Comparison of ENCODE assay signal across 19 cellular contexts in the genomic region with DNA sequence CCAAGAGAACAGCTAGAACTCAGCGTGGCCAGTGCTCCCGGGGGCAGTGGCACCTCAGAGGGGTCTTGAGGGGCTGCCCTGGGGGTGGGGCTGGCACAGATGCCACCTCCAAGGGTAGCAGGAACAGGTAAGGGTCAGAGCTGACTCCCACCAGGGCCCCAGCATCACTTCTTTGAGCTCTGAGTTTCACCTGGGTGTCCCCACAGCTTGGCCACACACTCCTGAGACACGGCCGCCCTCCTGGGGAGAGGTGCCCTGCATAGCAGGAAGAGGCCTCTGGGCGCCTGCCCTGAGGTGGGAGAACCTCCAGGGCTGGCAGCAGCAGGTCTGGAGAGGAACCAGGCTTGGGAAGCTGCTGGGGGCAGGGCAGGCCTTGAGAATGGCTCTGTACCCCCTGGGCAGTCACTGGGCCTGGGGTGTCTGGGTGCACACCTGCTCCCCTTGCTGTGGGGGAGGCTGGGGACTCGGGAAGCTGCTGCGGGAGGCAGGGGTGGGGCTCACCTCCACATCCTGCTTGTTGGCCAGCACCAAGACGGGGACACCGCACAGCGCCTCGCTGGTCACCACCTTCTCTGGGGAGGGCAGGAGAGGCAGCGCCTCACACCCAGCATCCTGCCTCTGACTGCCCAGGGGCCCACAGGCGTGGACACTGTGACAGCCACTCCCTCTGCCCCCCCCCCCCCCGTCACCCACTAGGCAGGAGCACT. TPM values are rescaled to one million over a fixed set of nuclear protein-coding genes. Genes with fewer than 3 reads are reported as not detected.
A peak's percentile ranks its signal among the peaks of the same experiment; 100 is the strongest.
DNase-seq lines count a peak whose midpoint lies in the region; ATAC-seq, FAIRE-seq and TF ChIP-seq lines count a peak whose summit lies in the region.
"Had no signal": no experiment of that assay in that cellular context is flagged by ENCODE, and none has a peak within 500 bp of the region (broad histone marks: within the 10 kb centered on the region; RNA-seq: fewer than 3 reads in every experiment).

No MANE protein-coding gene starts in this region.

- H3K27ac ChIP-seq in Panc1 (ENCODE audit: low read length) (peak overlapping the region; percentile 77), kidney (ENCODE audit: low read depth in 2 of 2, low read length in 2 of 2) (no peak overlapping the region)

- no peaks in the 10 kb centered on the region for H3K9me3 Mint-ChIP-seq in Caco-2 (ENCODE audit: unreplicated experiment)
- H3K9me3 Mint-ChIP-seq: CD14-positive monocyte, type B pancreatic cell had no signal

- in situ Hi-C loops in Panc1 (cut with HindIII; ENCODE audit: low pct_unique_long_range_greater_than_20kb, low sequenced_read_pairs): no loop called here

- DNase-seq in 8988T: peak; percentile 49
- DNase-seq in Caco-2: peak; percentile 29 to 58
- no peak for DNase-seq in Panc1 (ENCODE audit: low read depth, low spot score)
- DNase-seq in kidney: peak; percentile 78
- DNase-seq in central memory CD4-positive, alpha-beta T cell: no peak
- DNase-seq in cerebellar cortex (ENCODE audit: low spot score): no peak
- DNase-seq: activated CD8-positive, alpha-beta T cell treated with anti-CD3 and anti-CD28 coated beads, Interleukin-2, amount 10 ng/mL, durations not matched to agents 7 days and 5 days; caudate nucleus; Karpas-422; kidney glomerular epithelial cell; NCI-H187; NCI-H526; SHP77; stimulated activated CD4-positive, alpha-beta T cell treated with anti-CD3 and anti-CD28 coated beads, Interleukin-4, amount 100 ng/mL, for 1 hour had no signal

- H3K36me3 ChIP-seq in Caco-2 (ENCODE audit: control insufficient read depth, insufficient read depth, low read length) (peaks cover 12% of the 10 kb centered on the region), Panc1 (ENCODE audit: control insufficient read depth, insufficient read depth, low read length) (peaks cover 8% of the 10 kb centered on the region; the same call in 1 of the 2 replicates), kidney (ENCODE audit: control insufficient read depth in 1 of 2, insufficient read depth in 2 of 2, low read length in 2 of 2) (peaks cover 11 to 28% of the 10 kb centered on the region in 2 donors)

- H3K27ac Mint-ChIP-seq in Caco-2 (ENCODE audit: unreplicated experiment): peak overlapping the region; percentile 30
- H3K27ac Mint-ChIP-seq: activated CD8-positive, alpha-beta T cell treated with anti-CD3 and anti-CD28 coated beads, Interleukin-2, amount 10 ng/mL, durations not matched to agents 7 days and 5 days; activated naive CD8-positive, alpha-beta T cell; CD14-positive monocyte; type B pancreatic cell had no signal

- ATAC-seq in Panc1 (peak; percentile 19), HG03439 (IDR thresholded peaks at IDR 0.05; ENCODE audit: unreplicated experiment) (no peak), HG03025 (IDR thresholded peaks at IDR 0.05; ENCODE audit: low FRiP score, unreplicated experiment) (no peak)
- ATAC-seq: activated CD8-positive, alpha-beta T cell treated with anti-CD3 and anti-CD28 coated beads, Interleukin-2, amount 10 ng/mL, durations not matched to agents 7 days and 5 days had no signal

- BruUV-seq in Caco-2 (replicated peaks; lab: Mats Ljungman, UMichigan) (no TSS peak), Panc1 (replicated peaks; lab: Mats Ljungman, UMichigan) (no TSS peak)

- CTCF ChIA-PET in Caco-2 (lab: Charles Lee) (no interaction called here), Panc1 (lab: Charles Lee) (interaction anchor here (0.6 kb wide), 1 partner anchor 199 kb away, joined by 8 read pairs; no protein-coding TSS in a partner anchor)

- peaks cover 13% of the 10 kb centered on the region for H3K4me1 Mint-ChIP-seq in Caco-2 (ENCODE audit: low read depth, unreplicated experiment)

- no peak overlapping the region for H3K4me3 ChIP-seq in Caco-2 (ENCODE audit: low read depth, low read length)
- no peak overlapping the region for H3K4me3 ChIP-seq in Panc1 (ENCODE audit: low read depth in 2 of 2, low read length in 2 of 2)
- H3K4me3 ChIP-seq in kidney (ENCODE audit: low read length in 2 of 2): no peak overlapping the region

- H3K27me3 Mint-ChIP-seq in Caco-2 (ENCODE audit: insufficient read depth, unreplicated experiment): no peaks in the 10 kb centered on the region
- H3K27me3 Mint-ChIP-seq: activated naive CD8-positive, alpha-beta T cell; type B pancreatic cell had no signal

- no peak for TF ChIP-seq CTCF in Caco-2 (IDR thresholded peaks at IDR 0.05; ENCODE audit: insufficient read depth in 1 of 2, low read depth in 1 of 2, low read length in 1 of 2, severe bottlenecking in 1 of 2, unreplicated experiment in 1 of 2)
- no peak for TF ChIP-seq CTCF in Panc1 (IDR thresholded peaks at IDR 0.05)
- TF ChIP-seq CTCF in kidney (IDR thresholded peaks at IDR 0.05; ENCODE audit: borderline replicate concordance, extremely low read depth, insufficient read depth): no peak

- peaks cover 100% of the 10 kb centered on the region for H3K36me3 Mint-ChIP-seq in Caco-2 (ENCODE audit: insufficient read depth, unreplicated experiment)
- H3K36me3 Mint-ChIP-seq: type B pancreatic cell had no signal

- no peak overlapping the region for H3K9ac ChIP-seq in kidney (ENCODE audit: low read length in 2 of 2)

- intact Hi-C loops in Caco-2 (cut with micrococcal nuclease; ENCODE audit: unreplicated experiment) (no loop called here), Panc1 (cut with micrococcal nuclease; ENCODE audit: unreplicated experiment) (no loop called here), kidney (cut with DNase I) (no loop called here)

- FAIRE-seq in kidney (lab: Jason Lieb, UNC): no peak

- H3K4me1 ChIP-seq in Caco-2 (peaks cover 28% of the 10 kb centered on the region), Panc1 (ENCODE audit: control insufficient read depth, insufficient read depth, low read length) (peaks cover 69% of the 10 kb centered on the region), kidney (ENCODE audit: control insufficient read depth in 1 of 2, insufficient read depth in 1 of 2, low read depth in 1 of 2, low read length in 2 of 2) (peaks cover 2 to 13% of the 10 kb centered on the region in 2 donors)

- H3K9me3 ChIP-seq in Caco-2: no peaks in the 10 kb centered on the region
- no peaks in the 10 kb centered on the region for H3K9me3 ChIP-seq in Panc1 (ENCODE audit: control insufficient read depth, insufficient read depth, low read depth, low read length)
- H3K9me3 ChIP-seq in kidney (ENCODE audit: control insufficient read depth in 1 of 2, low read length in 2 of 2): no peaks in the 10 kb centered on the region

- POLR2A ChIA-PET in Caco-2 (lab: Charles Lee) (no interaction called here), Panc1 (lab: Charles Lee) (no interaction called here)

- no peak overlapping the region for H3K4me3 Mint-ChIP-seq in Caco-2 (ENCODE audit: unreplicated experiment)
- H3K4me3 Mint-ChIP-seq: activated CD8-positive, alpha-beta T cell treated with anti-CD3 and anti-CD28 coated beads, Interleukin-2, amount 10 ng/mL, durations not matched to agents 7 days and 5 days; activated naive CD8-positive, alpha-beta T cell; CD14-positive monocyte; type B pancreatic cell had no signal

- no peaks in the 10 kb centered on the region for H3K27me3 ChIP-seq in Caco-2 (replicated peaks; ENCODE audit: control insufficient read depth, insufficient read depth, low read length)
- no peaks in the 10 kb centered on the region for H3K27me3 ChIP-seq in Panc1 (ENCODE audit: control insufficient read depth, insufficient read depth, low read length)

RNA-seq across cellular contexts. Expression of a gene that starts 5.0 kb away (rescaled TPM):
- total RNA-seq in Caco-2 (2022) (not detected in 2 replicates), Panc1 (2021; ENCODE audit: unreplicated experiment) (not detected), kidney (64.5 TPM)
- polyA plus RNA-seq in Panc1 (2012; ENCODE audit: insufficient read length): 1.4 TPM
- 2.4 TPM for polyA plus RNA-seq in kidney (ENCODE audit: insufficient read depth, low read depth, low replicate concordance)
- total RNA-seq: activated CD8-positive, alpha-beta T cell treated with anti-CD3 and anti-CD28 coated beads, Interleukin-2, amount 10 ng/mL, durations not matched to agents 7 days and 5 days had no signal
- polyA plus RNA-seq: CD14-positive monocyte had no signal

RNA-seq across cellular contexts. Expression of a gene that starts 6.3 kb away (rescaled TPM):
- total RNA-seq in Caco-2 (2022): 119 and 126 TPM in 2 replicates
- total RNA-seq in Panc1 (2021; ENCODE audit: unreplicated experiment): 57.9 TPM
- 68.1 TPM for polyA plus RNA-seq in Panc1 (2012; ENCODE audit: insufficient read length)
- total RNA-seq in kidney: 71.2 TPM
- 60.6 TPM for polyA plus RNA-seq in kidney (ENCODE audit: insufficient read depth, low read depth, low replicate concordance)

RNA-seq across cellular contexts. Expression of a gene that starts 6.4 kb away (rescaled TPM):
- 69.3 and 74.7 TPM in 2 replicates for total RNA-seq in Caco-2 (2022)
- 35.8 TPM for total RNA-seq in Panc1 (2021; ENCODE audit: unreplicated experiment)
- polyA plus RNA-seq in Panc1 (2012; ENCODE audit: insufficient read length): 41.9 TPM
- 30.5 TPM for total RNA-seq in kidney
- polyA plus RNA-seq in kidney (ENCODE audit: insufficient read depth, low read depth, low replicate concordance): 39.6 TPM

RNA-seq across cellular contexts. Expression of a gene that starts 35.0 kb away (rescaled TPM):
- total RNA-seq in Caco-2 (2022) (18.8 and 23.5 TPM in 2 replicates), Panc1 (2021; ENCODE audit: unreplicated experiment) (15.2 TPM), kidney (12.1 TPM)
- polyA plus RNA-seq in Panc1 (2012; ENCODE audit: insufficient read length): 8.0 TPM
- 114 TPM for polyA plus RNA-seq in kidney (ENCODE audit: insufficient read depth, low read depth, low replicate concordance)

RNA-seq across cellular contexts. Expression of a gene that starts 38.1 kb away (rescaled TPM):
- 211 and 234 TPM in 2 replicates for total RNA-seq in Caco-2 (2022)
- 166 TPM for total RNA-seq in Panc1 (2021; ENCODE audit: unreplicated experiment)
- 299 TPM for polyA plus RNA-seq in Panc1 (2012; ENCODE audit: insufficient read length)
- 154 TPM for total RNA-seq in kidney
- polyA plus RNA-seq in kidney (ENCODE audit: insufficient read depth, low read depth, low replicate concordance): 171 TPM

Comparison
In these comparisons a context has a peak if more than half of its experiments do, and no peak if none do; other contexts are left out.
1. DNase-seq: peak in 8988T (single experiment), Caco-2 (2 of 2) and kidney (single experiment); none in Panc1 (single experiment), central memory CD4-positive, alpha-beta T cell (single experiment) and cerebellar cortex (single experiment).
2. RNA of a gene that starts 5.0 kb away (total RNA-seq): 64.5 TPM in kidney (single experiment); not detected in Caco-2 and not detected in Panc1 (single experiment); every median in the first group is over 10 times any median in the second.